In the genomic region with DNA sequence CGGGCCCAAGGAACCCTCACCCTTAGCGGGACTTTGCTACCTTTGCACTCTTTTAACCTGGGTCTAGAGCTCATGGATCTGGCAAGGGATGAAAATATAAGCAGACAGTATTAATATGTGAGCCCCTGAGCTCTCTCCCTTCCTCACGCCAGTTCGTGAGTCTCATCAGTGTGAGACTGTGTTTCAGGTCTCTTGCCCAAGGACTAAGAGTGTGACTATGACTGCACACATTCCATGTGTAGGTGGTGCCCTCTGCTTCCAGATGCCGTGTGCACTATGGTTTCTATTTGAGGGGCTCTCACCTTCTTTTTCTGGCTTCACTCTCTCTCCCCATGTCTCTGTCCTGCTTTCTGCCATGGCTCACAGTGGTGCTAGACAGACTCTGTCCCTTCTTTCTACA, we compare ENCODE assay signal across 18 cellular contexts. TPM values are rescaled to one million over a fixed set of nuclear protein-coding genes. Genes with fewer than 3 reads are reported as not detected.
DNase-seq lines count a peak whose midpoint lies in the region; ATAC-seq and TF ChIP-seq lines count a peak whose summit lies in the region.
"Had no signal": no experiment of that assay in that cellular context is flagged by ENCODE, and none has a peak within 500 bp of the region (broad histone marks: within the 10 kb centered on the region; RNA-seq: fewer than 3 reads in every experiment).

No MANE protein-coding gene starts in this region.

- H3K79me2 ChIP-seq in osteoblast (ENCODE audit: insufficient read depth, low read length) = peaks cover 22% of the 10 kb centered on the region

- no peak for ATAC-seq in activated CD4-positive, alpha-beta T cell treated with anti-CD3 and anti-CD28 coated beads for 36 hours
- ATAC-seq in upper lobe of right lung = peak; percentile 74
- ATAC-seq: activated T-cell treated with anti-CD3 and anti-CD28 coated beads, Interleukin-2, amount 50 U/mL, for 4 hours; foreskin keratinocyte had no signal

- peak overlapping the region; percentile 32 for H3K4me2 ChIP-seq in osteoblast (ENCODE audit: insufficient read depth, low read length)

- H3K9me3 Mint-ChIP-seq in activated CD4-positive, alpha-beta T cell treated with anti-CD3 and anti-CD28 coated beads for 36 hours (ENCODE audit: low read depth) = no peaks in the 10 kb centered on the region
- H3K9me3 Mint-ChIP-seq in activated CD4-positive, alpha-beta T cell treated with anti-CD3 and anti-CD28 coated beads, Interleukin-2, amount 10 ng/mL, durations not matched to agents 7 days and 5 days = no peaks in the 10 kb centered on the region
- H3K9me3 Mint-ChIP-seq: activated T-cell treated with anti-CD3 and anti-CD28 coated beads, Interleukin-2, amount 50 U/mL, for 4 hours; stimulated activated naive CD8-positive, alpha-beta T cell treated with anti-CD3 and anti-CD28 coated beads, Interleukin-15, Interleukin-2, amounts not matched to agents 100 ng/mL and 50 ng/mL, for 24 hours had no signal

- peak overlapping the region; percentile 30 for H2AFZ ChIP-seq in osteoblast (ENCODE audit: low read length)

- TF ChIP-seq POLR2A in ovary (IDR thresholded peaks at IDR 0.05) = no peak

- peak overlapping the region; percentile 15 for H3K27ac Mint-ChIP-seq in activated CD4-positive, alpha-beta T cell treated with anti-CD3 and anti-CD28 coated beads for 36 hours
- no peak overlapping the region for H3K27ac Mint-ChIP-seq in activated CD4-positive, alpha-beta T cell treated with anti-CD3 and anti-CD28 coated beads, Interleukin-2, amount 10 ng/mL, durations not matched to agents 7 days and 5 days

- intact Hi-C loops in activated CD4-positive, alpha-beta T cell treated with anti-CD3 and anti-CD28 coated beads for 36 hours (cut with DNase I, micrococcal nuclease) = loop anchor here in 1 of 2 experiments (5.0 kb wide), 1 partner anchor 45 kb away; the partner anchor contains the start of gene TMEM11
- intact Hi-C loops in upper lobe of right lung (cut with DNase I) = loop anchor here (10.0 kb wide), 1 partner anchor 57 kb away; no protein-coding TSS in a partner anchor
- intact Hi-C loops in ovary (cut with DNase I) = no loop called here

- H3K4me1 ChIP-seq in osteoblast (ENCODE audit: insufficient read depth, low read length) (peaks cover 29% of the 10 kb centered on the region), upper lobe of right lung (peaks cover 56% of the 10 kb centered on the region), ovary (ENCODE audit: insufficient read depth) (peaks cover 7% of the 10 kb centered on the region)
- H3K4me1 ChIP-seq: foreskin keratinocyte had no signal

- H3K36me3 ChIP-seq in osteoblast (ENCODE audit: insufficient read depth, low read length) (no peaks in the 10 kb centered on the region), upper lobe of right lung (no peaks in the 10 kb centered on the region), ovary (no peaks in the 10 kb centered on the region)
- H3K36me3 ChIP-seq: cardiac muscle cell had no signal

- no peak overlapping the region for H3K4me3 Mint-ChIP-seq in activated CD4-positive, alpha-beta T cell treated with anti-CD3 and anti-CD28 coated beads for 36 hours
- no peak overlapping the region for H3K4me3 Mint-ChIP-seq in activated CD4-positive, alpha-beta T cell treated with anti-CD3 and anti-CD28 coated beads, Interleukin-2, amount 10 ng/mL, durations not matched to agents 7 days and 5 days
- H3K4me3 Mint-ChIP-seq: activated T-cell treated with anti-CD3 and anti-CD28 coated beads, Interleukin-2, amount 50 U/mL, for 4 hours; stimulated activated naive CD8-positive, alpha-beta T cell treated with anti-CD3 and anti-CD28 coated beads, Interleukin-15, Interleukin-2, amounts not matched to agents 100 ng/mL and 50 ng/mL, for 24 hours had no signal

- CTCF ChIA-PET in activated CD4-positive, alpha-beta T cell treated with anti-CD3 and anti-CD28 coated beads for 36 hours (lab: Charles Lee) = no interaction called here
- CTCF ChIA-PET in activated CD4-positive, alpha-beta T cell treated with anti-CD3 and anti-CD28 coated beads, Interleukin-2, amount 10 ng/mL, durations not matched to agents 7 days and 5 days (lab: Charles Lee) = interaction anchor here (0.5 kb wide), 1 partner anchor 68 kb away, joined by 4 read pairs; no protein-coding TSS in a partner anchor

- TF ChIP-seq EP300 in ovary (IDR thresholded peaks at IDR 0.05) = no peak

- H3K27ac ChIP-seq in osteoblast (ENCODE audit: low read depth, low read length) (peak overlapping the region; percentile 87), upper lobe of right lung (peak overlapping the region; percentile 60), ovary (no peak overlapping the region)
- H3K27ac ChIP-seq: 22Rv1, cardiac muscle cell, foreskin keratinocyte, neutrophil had no signal

- H3K9me3 ChIP-seq in osteoblast (ENCODE audit: low read depth, low read length) (no peaks in the 10 kb centered on the region), upper lobe of right lung (no peaks in the 10 kb centered on the region), ovary (no peaks in the 10 kb centered on the region)
- H3K9me3 ChIP-seq: neutrophil had no signal

- no peak for TF ChIP-seq CTCF in osteoblast (IDR thresholded peaks at IDR 0.05; ENCODE audit: extremely low read depth, low read depth, low read length)
- no peak for TF ChIP-seq CTCF in upper lobe of right lung (IDR thresholded peaks at IDR 0.05)
- TF ChIP-seq CTCF in ovary (IDR thresholded peaks at IDR 0.05) = no peak

- H3K36me3 Mint-ChIP-seq in activated CD4-positive, alpha-beta T cell treated with anti-CD3 and anti-CD28 coated beads for 36 hours (ENCODE audit: low read depth) = peaks cover 5% of the 10 kb centered on the region
- H3K36me3 Mint-ChIP-seq in activated CD4-positive, alpha-beta T cell treated with anti-CD3 and anti-CD28 coated beads, Interleukin-2, amount 10 ng/mL, durations not matched to agents 7 days and 5 days (ENCODE audit: low read depth) = peaks cover 4% of the 10 kb centered on the region

- H3K27me3 Mint-ChIP-seq in activated CD4-positive, alpha-beta T cell treated with anti-CD3 and anti-CD28 coated beads for 36 hours = no peaks in the 10 kb centered on the region
- no peaks in the 10 kb centered on the region for H3K27me3 Mint-ChIP-seq in activated CD4-positive, alpha-beta T cell treated with anti-CD3 and anti-CD28 coated beads, Interleukin-2, amount 10 ng/mL, durations not matched to agents 7 days and 5 days
- H3K27me3 Mint-ChIP-seq: stimulated activated naive CD8-positive, alpha-beta T cell treated with anti-CD3 and anti-CD28 coated beads, Interleukin-15, Interleukin-2, amounts not matched to agents 100 ng/mL and 50 ng/mL, for 24 hours had no signal

- no peaks in the 10 kb centered on the region for H3K27me3 ChIP-seq in osteoblast (ENCODE audit: insufficient read depth, low read length)
- no peaks in the 10 kb centered on the region for H3K27me3 ChIP-seq in upper lobe of right lung
- no peaks in the 10 kb centered on the region for H3K27me3 ChIP-seq in ovary
- H3K27me3 ChIP-seq: cardiac muscle cell, foreskin keratinocyte, neutrophil had no signal

- DNase-seq in activated CD4-positive, alpha-beta T cell treated with anti-CD3 and anti-CD28 coated beads for 36 hours = no peak
- no peak for DNase-seq in activated CD4-positive, alpha-beta T cell treated with anti-CD3 and anti-CD28 coated beads, Interleukin-2, amount 10 ng/mL, durations not matched to agents 7 days and 5 days
- peak; percentile 26 for DNase-seq in fibroblast of peridontal ligament (ENCODE audit: extremely low read depth)
- peak; percentile 81 for DNase-seq in osteoblast (ENCODE audit: insufficient read length, low spot score, missing footprints)
- no peak for DNase-seq in upper lobe of right lung
- no peak for DNase-seq in NCI-H2081 treated with DMSO at 0.1 percent for 48 hours (lab: John Stamatoyannopoulos, UW)
- DNase-seq in GDM1 (lab: John Stamatoyannopoulos, UW) = no peak
- no peak for DNase-seq in ovary
- DNase-seq: activated T-cell treated with anti-CD3 and anti-CD28 coated beads, Interleukin-2, amount 50 U/mL, for 4 hours; kidney glomerular epithelial cell; NCI-H1694; NK-92 treated with Interleukin-12 subunit alpha and Interleukin-12 subunit beta, amount 100 ng/mL, for 24 hours; stimulated activated CD4-positive, alpha-beta T cell treated with anti-CD3 and anti-CD28 coated beads, Interleukin-4, amount 100 ng/mL, for 1 hour had no signal

- POLR2A ChIA-PET in activated CD4-positive, alpha-beta T cell treated with anti-CD3 and anti-CD28 coated beads for 36 hours (lab: Charles Lee) = no interaction called here
- POLR2A ChIA-PET in activated CD4-positive, alpha-beta T cell treated with anti-CD3 and anti-CD28 coated beads, Interleukin-2, amount 10 ng/mL, durations not matched to agents 7 days and 5 days (lab: Charles Lee) = interaction anchor here (0.7 kb wide), 1 partner anchor 1068 kb away, joined by 3 read pairs; no protein-coding TSS in a partner anchor

- H3K4me3 ChIP-seq in osteoblast (ENCODE audit: insufficient read depth, low read length) = peak overlapping the region; percentile 19
- no peak overlapping the region for H3K4me3 ChIP-seq in upper lobe of right lung
- H3K4me3 ChIP-seq in ovary = no peak overlapping the region
- H3K4me3 ChIP-seq: cardiac muscle cell had no signal

- 47 to 56% (median 52%) methylated on average over 5 of the region's 5 CpGs for WGBS in ovary, 3 donors

- H3K4me1 Mint-ChIP-seq in activated CD4-positive, alpha-beta T cell treated with anti-CD3 and anti-CD28 coated beads for 36 hours = peaks cover 27% of the 10 kb centered on the region
- H3K4me1 Mint-ChIP-seq in activated CD4-positive, alpha-beta T cell treated with anti-CD3 and anti-CD28 coated beads, Interleukin-2, amount 10 ng/mL, durations not matched to agents 7 days and 5 days = peaks cover 10% of the 10 kb centered on the region

- H4K20me1 ChIP-seq in osteoblast (ENCODE audit: insufficient read depth, low read length) = no peaks in the 10 kb centered on the region

RNA-seq across cellular contexts. Expression of gene DHRS7B, which starts 40.5 kb away (rescaled TPM):
- 10 to 100 TPM; 12.8 to 15.0 TPM for total RNA-seq in activated CD4-positive, alpha-beta T cell treated with anti-CD3 and anti-CD28 coated beads for 36 hours
- total RNA-seq in activated CD4-positive, alpha-beta T cell treated with anti-CD3 and anti-CD28 coated beads, Interleukin-2, amount 10 ng/mL, durations not matched to agents 7 days and 5 days = 10 to 100 TPM; 14.1 to 14.7 TPM
- total RNA-seq in osteoblast = 15.2 and 19.4 TPM in 2 replicates
- total RNA-seq in upper lobe of right lung = 24.7 TPM
- total RNA-seq in ovary = 10 to 100 TPM; 10.7 to 27.9 (median 13.6) TPM
- polyA plus RNA-seq in ovary = 10 to 100 TPM; 19.2 to 28.3 TPM

RNA-seq across cellular contexts. Expression of gene TMEM11, which starts 46.7 kb away (rescaled TPM):
- total RNA-seq in activated CD4-positive, alpha-beta T cell treated with anti-CD3 and anti-CD28 coated beads for 36 hours = 10 to 100 TPM; 28.9 to 40.4 TPM
- 10 to 100 TPM; 24.7 to 28.1 TPM for total RNA-seq in activated CD4-positive, alpha-beta T cell treated with anti-CD3 and anti-CD28 coated beads, Interleukin-2, amount 10 ng/mL, durations not matched to agents 7 days and 5 days
- total RNA-seq in osteoblast = 12.1 and 18.1 TPM in 2 replicates
- 24.2 TPM for total RNA-seq in upper lobe of right lung
- 10 to 100 TPM; 10.5 to 18.5 (median 15.8) TPM for total RNA-seq in ovary
- polyA plus RNA-seq in ovary = 10 to 100 TPM; 17.1 to 20.0 TPM

Comparison
In these comparisons a context has a peak if more than half of its experiments do, and no peak if none do; other contexts are left out.
1. DNase-seq: peak in fibroblast of peridontal ligament (single experiment) and osteoblast (single experiment); none in activated CD4-positive, alpha-beta T cell treated with anti-CD3 and anti-CD28 coated beads for 36 hours (single experiment), activated CD4-positive, alpha-beta T cell treated with anti-CD3 and anti-CD28 coated beads, Interleukin-2, amount 10 ng/mL, durations not matched to agents 7 days and 5 days (single experiment), upper lobe of right lung (single experiment), NCI-H2081 treated with DMSO at 0.1 percent for 48 hours (single experiment), GDM1 (single experiment) and ovary (0 of 5).
2. H3K27ac ChIP-seq: peak in osteoblast (single experiment) and upper lobe of right lung (single experiment); none in ovary (0 of 2).